Comparison of ENCODE assay signal across 18 cellular contexts in genomic region chrX:39017716-39018115, GRCh38.
"Had no signal": no experiment of that assay in that cellular context is flagged by ENCODE, and none has a peak within 500 bp of the region (broad histone marks: within the 10 kb centered on the region; RNA-seq: fewer than 3 reads in every experiment).

No MANE protein-coding gene starts in this region.

- H3K9me3 ChIP-seq: colonic mucosa, neutrophil, SK-N-SH, suprapubic skin had no signal

- H3K36me3 ChIP-seq: colonic mucosa, neutrophil, suprapubic skin had no signal

- H3K36me3 Mint-ChIP-seq: activated naive CD4-positive, alpha-beta T cell treated with anti-CD3 and anti-CD28 coated beads, Interleukin-2, amount 10 ng/mL, durations not matched to agents 7 days and 5 days had no signal

- DNase-seq: activated CD4-positive, alpha-beta T cell treated with anti-CD3 and anti-CD28 coated beads for 1 hour; activated CD4-positive, alpha-beta T cell treated with anti-CD3 and anti-CD28 coated beads, Interleukin-2, amount 50 U/mL, for 4 hours; activated naive CD4-positive, alpha-beta T cell treated with anti-CD3 and anti-CD28 coated beads, Interleukin-2, amount 10 ng/mL, durations not matched to agents 7 days and 5 days; central memory CD4-positive, alpha-beta T cell; colonic mucosa; foreskin fibroblast; left cardiac atrium; retina; SK-N-SH; stimulated activated CD4-positive, alpha-beta T cell treated with anti-CD3 and anti-CD28 coated beads, Interleukin-4, amount 100 ng/mL, for 24 hours; stimulated activated naive CD4-positive, alpha-beta T cell; T-helper 1 cell; trophoblast cell had no signal

- H3K27ac Mint-ChIP-seq: activated naive CD4-positive, alpha-beta T cell treated with anti-CD3 and anti-CD28 coated beads, Interleukin-2, amount 10 ng/mL, durations not matched to agents 7 days and 5 days had no signal

- H3K4me3 Mint-ChIP-seq: activated naive CD4-positive, alpha-beta T cell treated with anti-CD3 and anti-CD28 coated beads, Interleukin-2, amount 10 ng/mL, durations not matched to agents 7 days and 5 days had no signal

- H3K27me3 Mint-ChIP-seq: activated naive CD4-positive, alpha-beta T cell treated with anti-CD3 and anti-CD28 coated beads, Interleukin-2, amount 10 ng/mL, durations not matched to agents 7 days and 5 days had no signal

- H3K4me1 ChIP-seq: colonic mucosa had no signal

- H3K4me3 ChIP-seq: colonic mucosa, lung, skin epidermis, suprapubic skin had no signal

- ATAC-seq: left cardiac atrium had no signal

- H3K27me3 ChIP-seq: colonic mucosa, neutrophil, suprapubic skin had no signal

- H3K27ac ChIP-seq: colonic mucosa, neutrophil, skin epidermis, suprapubic skin, VCaP had no signal

- H3K9me3 Mint-ChIP-seq: activated naive CD4-positive, alpha-beta T cell treated with anti-CD3 and anti-CD28 coated beads, Interleukin-2, amount 10 ng/mL, durations not matched to agents 7 days and 5 days had no signal

- H3K9ac ChIP-seq: SK-N-SH had no signal

- H3K4me1 Mint-ChIP-seq: activated naive CD4-positive, alpha-beta T cell treated with anti-CD3 and anti-CD28 coated beads, Interleukin-2, amount 10 ng/mL, durations not matched to agents 7 days and 5 days had no signal
